In the genomic region with DNA sequence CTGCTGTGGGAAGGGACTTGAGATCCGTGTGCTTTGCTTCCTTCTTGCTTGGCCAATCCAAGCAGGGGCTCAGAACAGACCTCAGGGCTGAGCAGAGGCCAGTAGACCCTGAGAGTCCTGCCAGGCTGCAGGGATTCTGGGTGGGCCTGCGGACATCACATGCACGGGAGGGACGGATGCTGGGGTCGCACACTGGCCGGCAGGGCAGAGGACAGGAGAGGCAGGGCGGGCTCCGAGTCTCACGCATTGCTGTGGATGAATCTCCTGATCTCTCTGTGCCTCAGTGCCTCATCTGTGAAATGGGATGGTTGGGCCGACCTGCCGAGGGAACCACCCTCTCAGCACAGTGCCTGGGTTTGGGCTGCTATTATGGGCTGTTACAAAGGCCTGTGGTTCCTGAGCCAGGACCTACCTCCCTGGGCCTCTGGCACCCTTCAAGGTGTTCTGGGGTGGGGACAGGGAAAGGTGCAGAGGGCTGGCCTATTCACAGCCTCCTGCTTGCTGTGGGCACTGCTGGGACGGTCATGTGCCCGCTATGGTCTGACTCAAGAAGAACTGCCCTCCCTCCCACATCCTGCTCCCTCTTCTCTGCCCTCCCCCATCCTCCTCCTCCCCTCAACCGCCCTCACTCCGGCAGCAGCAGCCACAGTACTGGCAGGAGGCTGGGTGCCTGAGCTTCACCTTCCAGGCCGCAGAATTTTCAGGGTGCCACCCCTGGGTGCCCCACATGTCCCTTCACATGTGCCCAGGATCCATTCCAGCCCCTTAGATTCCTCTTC, we compare ENCODE assay signal across 14 cellular contexts. TPM values are rescaled to one million over a fixed set of nuclear protein-coding genes. Genes with fewer than 3 reads are reported as not detected.
A peak's percentile ranks its signal among the peaks of the same experiment; 100 is the strongest.
DNase-seq lines count a peak whose midpoint lies in the region; TF ChIP-seq lines count a peak whose summit lies in the region.
"Had no signal": no experiment of that assay in that cellular context is flagged by ENCODE, and none has a peak within 500 bp of the region (broad histone marks: within the 10 kb centered on the region; RNA-seq: fewer than 3 reads in every experiment).

No MANE protein-coding gene starts in this region.

- peak; percentile 26 for DNase-seq in ACHN
- DNase-seq in KBM-7 = peak; percentile 16
- no peak for DNase-seq in ascending aorta (ENCODE audit: low spot score in 2 of 2)
- peak; percentile 80 for DNase-seq in kidney glomerular epithelial cell (lab: John Stamatoyannopoulos, UW)
- no peak for DNase-seq in NCI-H1694 treated with DMSO at 0.1 percent for 48 hours (lab: John Stamatoyannopoulos, UW)
- DNase-seq in cerebellar nuclear complex (lab: John Stamatoyannopoulos, UW) = no peak
- no peak for DNase-seq in activated naive CD4-positive, alpha-beta T cell treated with anti-CD3 and anti-CD28 coated beads, Interleukin-2, amount 10 ng/mL, durations not matched to agents 7 days and 5 days
- no peak for DNase-seq in activated CD4-positive, alpha-beta memory T cell treated with anti-CD3 and anti-CD28 coated beads for 36 hours
- DNase-seq: effector CD8-positive, alpha-beta T cell; islet precursor cell; NCI-H748 treated with DMSO at 0.1 percent for 48 hours had no signal

- TF ChIP-seq CTCF in ascending aorta (IDR thresholded peaks at IDR 0.05) = no peak

- H3K4me3 Mint-ChIP-seq in activated naive CD4-positive, alpha-beta T cell treated with anti-CD3 and anti-CD28 coated beads, Interleukin-2, amount 10 ng/mL, durations not matched to agents 7 days and 5 days = no peak overlapping the region
- H3K4me3 Mint-ChIP-seq in activated CD4-positive, alpha-beta memory T cell treated with anti-CD3 and anti-CD28 coated beads for 36 hours = no peak overlapping the region
- H3K4me3 Mint-ChIP-seq: activated T-helper 1 cell treated with anti-CD3 and anti-CD28 coated beads, Interleukin-12 subunit alpha, Interleukin-12 subunit beta, Interleukin-2, Interleukin-4 antibody, amounts not matched to agents 30 ng/mL and 10 ng/mL and 1 ng/mL, durations not matched to agents 14 hours and 24 hours and 36 hours; B cell had no signal

- peaks cover 8 to 18% of the 10 kb centered on the region in 2 donors for H3K36me3 ChIP-seq in ascending aorta

- no peaks in the 10 kb centered on the region for H3K27me3 Mint-ChIP-seq in activated naive CD4-positive, alpha-beta T cell treated with anti-CD3 and anti-CD28 coated beads, Interleukin-2, amount 10 ng/mL, durations not matched to agents 7 days and 5 days
- no peaks in the 10 kb centered on the region for H3K27me3 Mint-ChIP-seq in activated CD4-positive, alpha-beta memory T cell treated with anti-CD3 and anti-CD28 coated beads for 36 hours

- in situ Hi-C loops in ACHN (cut with HindIII; ENCODE audit: low pct_ligation_motif_present, low pct_unique_long_range_greater_than_20kb, low sequenced_read_pairs) (no loop called here), KBM-7 (cut with MboI; ENCODE audit: low pct_unique_long_range_greater_than_20kb, low sequenced_read_pairs) (no loop called here)

- H3K36me3 Mint-ChIP-seq in activated naive CD4-positive, alpha-beta T cell treated with anti-CD3 and anti-CD28 coated beads, Interleukin-2, amount 10 ng/mL, durations not matched to agents 7 days and 5 days = no peaks in the 10 kb centered on the region
- H3K36me3 Mint-ChIP-seq in activated CD4-positive, alpha-beta memory T cell treated with anti-CD3 and anti-CD28 coated beads for 36 hours = no peaks in the 10 kb centered on the region

- no peaks in the 10 kb centered on the region for H3K4me1 Mint-ChIP-seq in activated naive CD4-positive, alpha-beta T cell treated with anti-CD3 and anti-CD28 coated beads, Interleukin-2, amount 10 ng/mL, durations not matched to agents 7 days and 5 days
- no peaks in the 10 kb centered on the region for H3K4me1 Mint-ChIP-seq in activated CD4-positive, alpha-beta memory T cell treated with anti-CD3 and anti-CD28 coated beads for 36 hours (ENCODE audit: low read depth)
- H3K4me1 Mint-ChIP-seq: B cell had no signal

- H3K27ac Mint-ChIP-seq in activated naive CD4-positive, alpha-beta T cell treated with anti-CD3 and anti-CD28 coated beads, Interleukin-2, amount 10 ng/mL, durations not matched to agents 7 days and 5 days = no peak overlapping the region
- H3K27ac Mint-ChIP-seq in activated CD4-positive, alpha-beta memory T cell treated with anti-CD3 and anti-CD28 coated beads for 36 hours = no peak overlapping the region
- H3K27ac Mint-ChIP-seq: activated T-helper 1 cell treated with anti-CD3 and anti-CD28 coated beads, Interleukin-12 subunit alpha, Interleukin-12 subunit beta, Interleukin-2, Interleukin-4 antibody, amounts not matched to agents 30 ng/mL and 10 ng/mL and 1 ng/mL, durations not matched to agents 14 hours and 24 hours and 36 hours; B cell had no signal

- H3K27me3 ChIP-seq in ascending aorta = no peaks in the 10 kb centered on the region

- POLR2A ChIA-PET in activated CD4-positive, alpha-beta memory T cell treated with anti-CD3 and anti-CD28 coated beads for 36 hours (lab: Charles Lee) = no interaction called here

- H3K9me3 ChIP-seq in ascending aorta = no peaks in the 10 kb centered on the region

- intact Hi-C loops in ascending aorta (cut with DNase I) = no loop called here
- intact Hi-C loops in activated CD4-positive, alpha-beta memory T cell treated with anti-CD3 and anti-CD28 coated beads for 36 hours (cut with micrococcal nuclease) = no loop called here

- H3K4me1 ChIP-seq in ascending aorta = peaks cover 0 to 8% of the 10 kb centered on the region in 2 donors

- CTCF ChIA-PET in activated naive CD4-positive, alpha-beta T cell treated with anti-CD3 and anti-CD28 coated beads, Interleukin-2, amount 10 ng/mL, durations not matched to agents 7 days and 5 days (lab: Charles Lee) = no interaction called here
- CTCF ChIA-PET in activated CD4-positive, alpha-beta memory T cell treated with anti-CD3 and anti-CD28 coated beads for 36 hours (lab: Charles Lee) = no interaction called here

- no peak overlapping the region for H3K4me3 ChIP-seq in ascending aorta

- peak overlapping the region; percentile 22 for H3K27ac ChIP-seq in ascending aorta
- H3K27ac ChIP-seq: KMS-11 had no signal

- H3K9me3 Mint-ChIP-seq in activated naive CD4-positive, alpha-beta T cell treated with anti-CD3 and anti-CD28 coated beads, Interleukin-2, amount 10 ng/mL, durations not matched to agents 7 days and 5 days = no peaks in the 10 kb centered on the region
- H3K9me3 Mint-ChIP-seq in activated CD4-positive, alpha-beta memory T cell treated with anti-CD3 and anti-CD28 coated beads for 36 hours = no peaks in the 10 kb centered on the region
- H3K9me3 Mint-ChIP-seq: activated T-helper 1 cell treated with anti-CD3 and anti-CD28 coated beads, Interleukin-12 subunit alpha, Interleukin-12 subunit beta, Interleukin-2, Interleukin-4 antibody, amounts not matched to agents 30 ng/mL and 10 ng/mL and 1 ng/mL, durations not matched to agents 14 hours and 24 hours and 36 hours had no signal

RNA-seq across cellular contexts. Expression of a gene that starts 43.3 kb away (rescaled TPM):
- 34.7 TPM for total RNA-seq in ascending aorta
- total RNA-seq in activated CD4-positive, alpha-beta memory T cell treated with anti-CD3 and anti-CD28 coated beads for 36 hours = 10 to 100 TPM; 26.8 to 29.1 TPM

RNA-seq across cellular contexts. Expression of a gene that starts 50.0 kb away (rescaled TPM):
- total RNA-seq in ascending aorta = 7.5 TPM
- total RNA-seq in activated CD4-positive, alpha-beta memory T cell treated with anti-CD3 and anti-CD28 coated beads for 36 hours = not detected
- total RNA-seq: activated T-helper 1 cell treated with anti-CD3 and anti-CD28 coated beads, Interleukin-12 subunit alpha, Interleukin-12 subunit beta, Interleukin-2, Interleukin-4 antibody, amounts not matched to agents 30 ng/mL and 10 ng/mL and 1 ng/mL, durations not matched to agents 14 hours and 24 hours and 36 hours; B cell had no signal

Comparison
In these comparisons a context has a peak if more than half of its experiments do, and no peak if none do; other contexts are left out.
1. DNase-seq: peak in ACHN (single experiment), KBM-7 (single experiment) and kidney glomerular epithelial cell (single experiment); none in ascending aorta (0 of 2), NCI-H1694 treated with DMSO at 0.1 percent for 48 hours (single experiment), cerebellar nuclear complex (0 of 2), activated naive CD4-positive, alpha-beta T cell treated with anti-CD3 and anti-CD28 coated beads, Interleukin-2, amount 10 ng/mL, durations not matched to agents 7 days and 5 days (single experiment) and activated CD4-positive, alpha-beta memory T cell treated with anti-CD3 and anti-CD28 coated beads for 36 hours (single experiment).